In genomic region chr21:42875811-42876210, GRCh38 we compare ENCODE assay signal across 16 cellular contexts. TPM values are rescaled to one million over a fixed set of nuclear protein-coding genes. Genes with fewer than 3 reads are reported as not detected.
"Had no signal": no experiment of that assay in that cellular context is flagged by ENCODE, and none has a peak within 500 bp of the region (broad histone marks: within the 10 kb centered on the region; RNA-seq: fewer than 3 reads in every experiment).

No MANE protein-coding gene starts in this region.

RNA-seq across cellular contexts. Expression of gene ERVH48-1, which starts 49.6 kb away (rescaled TPM):
- total RNA-seq: kidney epithelial cell, left cardiac atrium, left colon, left lobe of liver, left lung, left ventricle myocardium inferior, left ventricle myocardium superior, lower leg skin, lower lobe of right lung, lung microvascular endothelial cell, mammary epithelial cell, mesenteric fat pad, mucosa of descending colon, mucosa of gallbladder, myocyte had no signal
- polyA plus RNA-seq: immature natural killer cell, mammary epithelial cell had no signal
